ENCODE assay signal across 13 cellular contexts in the genomic region with DNA sequence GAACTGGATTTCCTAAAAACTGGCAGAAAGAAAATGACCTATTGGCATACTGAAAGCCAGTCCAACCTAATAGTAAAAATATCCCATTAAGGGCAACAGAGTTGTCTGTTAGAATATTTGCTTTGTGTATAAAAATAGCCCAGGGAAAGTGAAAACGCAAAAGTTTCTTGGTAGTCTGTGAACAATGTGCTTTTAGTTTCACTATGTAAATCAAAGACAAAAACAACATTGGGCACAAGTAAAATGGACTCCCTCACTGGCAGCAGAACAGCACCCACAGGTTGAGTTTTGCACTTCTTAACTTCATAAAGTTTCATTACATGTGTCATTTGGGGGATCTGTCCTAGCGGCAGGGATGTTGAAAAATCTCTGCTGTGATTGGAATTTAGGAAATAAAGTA. TPM values are rescaled to one million over a fixed set of nuclear protein-coding genes. Genes with fewer than 3 reads are reported as not detected.
DNase-seq lines count a peak whose midpoint lies in the region; ATAC-seq and TF ChIP-seq lines count a peak whose summit lies in the region.
"Had no signal": no experiment of that assay in that cellular context is flagged by ENCODE, and none has a peak within 500 bp of the region (broad histone marks: within the 10 kb centered on the region; RNA-seq: fewer than 3 reads in every experiment).

No MANE protein-coding gene starts in this region.

- TF ChIP-seq POLR2A in gastroesophageal sphincter (IDR thresholded peaks at IDR 0.05), result no peak

- in situ Hi-C loops in GM13976 (cut with MboI; ENCODE audit: low sequenced_read_pairs, unreplicated experiment), result loop anchor here (5.0 kb wide), 1 partner anchor 64 kb away; a partner anchor contains a TSS

- no peaks in the 10 kb centered on the region for H4K20me1 ChIP-seq in Karpas-422 (ENCODE audit: insufficient read depth, low read depth, low read length)

- H3K4me3 ChIP-seq in Karpas-422 (ENCODE audit: low read length) (no peak overlapping the region), Caco-2 (ENCODE audit: low read depth, low read length) (no peak overlapping the region), gastroesophageal sphincter (no peak overlapping the region)

- H3K9me3 ChIP-seq in T-helper 17 cell (ENCODE audit: control insufficient read depth, low read length, poor library complexity, severe bottlenecking) (no peaks in the 10 kb centered on the region), Karpas-422 (ENCODE audit: low read length) (no peaks in the 10 kb centered on the region), Caco-2 (no peaks in the 10 kb centered on the region), gastroesophageal sphincter (no peaks in the 10 kb centered on the region)

- POLR2A ChIA-PET in Caco-2 (lab: Charles Lee), result no interaction called here

- WGBS in gastroesophageal sphincter (ENCODE audit: low coverage in 1 of 2), 2 donors, result 53 to 75% methylated on average over 2 of the region's 2 CpGs

- H2AFZ ChIP-seq in Karpas-422 (ENCODE audit: low read length), result no peak overlapping the region

- no peak for TF ChIP-seq EP300 in gastroesophageal sphincter (IDR thresholded peaks at IDR 0.05)

- TF ChIP-seq CTCF in GM13976 (IDR thresholded peaks at IDR 0.05; ENCODE audit: borderline replicate concordance, control extremely low read depth, extremely low read depth, insufficient read depth, missing control alignments) (no peak), Caco-2 (IDR thresholded peaks at IDR 0.05; ENCODE audit: insufficient read depth in 1 of 2, low read depth in 1 of 2, low read length in 1 of 2, severe bottlenecking in 1 of 2, unreplicated experiment in 1 of 2) (no peak), gastroesophageal sphincter (IDR thresholded peaks at IDR 0.05) (no peak)

- no peak overlapping the region for H3K9ac ChIP-seq in Karpas-422 (ENCODE audit: low read length)

- no peak overlapping the region for H3K4me3 Mint-ChIP-seq in T-helper 17 cell
- H3K4me3 Mint-ChIP-seq in Caco-2 (ENCODE audit: unreplicated experiment), result no peak overlapping the region
- H3K4me3 Mint-ChIP-seq: endodermal cell, T-cell had no signal

- H3K4me1 ChIP-seq in Karpas-422 (ENCODE audit: low read length) (no peaks in the 10 kb centered on the region), Caco-2 (peaks cover 45% of the 10 kb centered on the region), gastroesophageal sphincter (no peaks in the 10 kb centered on the region)

- peak overlapping the region; percentile 8 for H3K27ac Mint-ChIP-seq in T-helper 17 cell
- no peak overlapping the region for H3K27ac Mint-ChIP-seq in Caco-2 (ENCODE audit: unreplicated experiment)
- H3K27ac Mint-ChIP-seq: activated T-helper 2 cell treated with anti-CD3 and anti-CD28 coated beads, Interferon-gamma antibody, Interleukin-2, Interleukin-4, amounts not matched to agents 10 μg/mL and 5 μg/mL and 100 μg/mL, durations not matched to agents 14 hours and 24 hours and 36 hours; endodermal cell; T-cell had no signal

- H3K36me3 ChIP-seq in Karpas-422 (ENCODE audit: insufficient read depth, low read length) (no peaks in the 10 kb centered on the region), Caco-2 (ENCODE audit: control insufficient read depth, insufficient read depth, low read length) (no peaks in the 10 kb centered on the region), gastroesophageal sphincter (no peaks in the 10 kb centered on the region)

- H3K9me3 Mint-ChIP-seq in Caco-2 (ENCODE audit: unreplicated experiment), result no peaks in the 10 kb centered on the region
- H3K9me3 Mint-ChIP-seq: activated T-helper 2 cell treated with anti-CD3 and anti-CD28 coated beads, Interferon-gamma antibody, Interleukin-2, Interleukin-4, amounts not matched to agents 10 μg/mL and 5 μg/mL and 100 μg/mL, durations not matched to agents 14 hours and 24 hours and 36 hours; endodermal cell; T-cell had no signal

- H3K79me2 ChIP-seq in Karpas-422 (ENCODE audit: low read length), result no peaks in the 10 kb centered on the region

- H3K27ac ChIP-seq in Karpas-422 (ENCODE audit: low read length) (no peak overlapping the region), gastroesophageal sphincter (no peak overlapping the region)

- H3K36me3 Mint-ChIP-seq in T-helper 17 cell (ENCODE audit: low read depth) (no peaks in the 10 kb centered on the region), Caco-2 (ENCODE audit: insufficient read depth, unreplicated experiment) (no peaks in the 10 kb centered on the region)
- H3K36me3 Mint-ChIP-seq: T-cell had no signal

- BruUV-seq in Caco-2 (replicated peaks; lab: Mats Ljungman, UMichigan), result no TSS peak

- H3K27me3 ChIP-seq in Karpas-422 (ENCODE audit: low read length) (no peaks in the 10 kb centered on the region), Caco-2 (replicated peaks; ENCODE audit: control insufficient read depth, insufficient read depth, low read length) (no peaks in the 10 kb centered on the region), gastroesophageal sphincter (no peaks in the 10 kb centered on the region)

- H3K4me1 Mint-ChIP-seq in T-helper 17 cell, result peaks cover 8% of the 10 kb centered on the region
- H3K4me1 Mint-ChIP-seq in Caco-2 (ENCODE audit: low read depth, unreplicated experiment), result peaks cover 22% of the 10 kb centered on the region

- ATAC-seq in GM19452 (IDR thresholded peaks at IDR 0.05; ENCODE audit: unreplicated experiment), result peak; percentile 94
- ATAC-seq in HG02981 (IDR thresholded peaks at IDR 0.05; ENCODE audit: unreplicated experiment), result peak; percentile 92
- ATAC-seq in T-helper 17 cell, result no peak
- ATAC-seq in gastroesophageal sphincter, result no peak

- intact Hi-C loops in Caco-2 (cut with micrococcal nuclease; ENCODE audit: unreplicated experiment), result loop anchor here (1.0 kb wide), 2 partner anchors 18 to 26 kb away; a partner anchor contains a TSS

- peak; percentile 30 for DNase-seq in GM13976 (ENCODE audit: low spot score)
- DNase-seq in T-helper 17 cell, result no peak
- no peak for DNase-seq in Karpas-422
- no peak for DNase-seq in NCI-H510A (lab: John Stamatoyannopoulos, UW)
- DNase-seq in Caco-2, result no peak
- DNase-seq: Calu3, endodermal cell, NCI-H2171, T-cell had no signal

- H3K27me3 Mint-ChIP-seq in T-helper 17 cell (peaks cover 32% of the 10 kb centered on the region), Caco-2 (ENCODE audit: insufficient read depth, unreplicated experiment) (no peaks in the 10 kb centered on the region)

- H3K4me2 ChIP-seq in Karpas-422 (ENCODE audit: low read depth, low read length, poor library complexity, severe bottlenecking), result no peak overlapping the region

- H3K9me2 ChIP-seq in Karpas-422 (replicated peaks; ENCODE audit: insufficient read depth, low read length), result no peaks in the 10 kb centered on the region

- CTCF ChIA-PET in Caco-2 (lab: Charles Lee), result no interaction called here

RNA-seq across cellular contexts. Expression of a gene that starts 4.3 kb away (rescaled TPM):
- not detected for total RNA-seq in T-helper 17 cell
- total RNA-seq in Karpas-422 (2014; rRNA removed; shearing (Covaris generic); ENCODE audit: low replicate concordance), result not detected in 2 replicates
- 121 and 146 TPM in 2 replicates for total RNA-seq in Caco-2 (2022)
- not detected for total RNA-seq in gastroesophageal sphincter
- total RNA-seq: activated T-helper 2 cell treated with anti-CD3 and anti-CD28 coated beads, Interferon-gamma antibody, Interleukin-2, Interleukin-4, amounts not matched to agents 10 μg/mL and 5 μg/mL and 100 μg/mL, durations not matched to agents 14 hours and 24 hours and 36 hours had no signal

RNA-seq across cellular contexts. Expression of a gene that starts 26.2 kb away (rescaled TPM):
- total RNA-seq in T-helper 17 cell (not detected), Caco-2 (2022) (61.7 and 71.8 TPM in 2 replicates), gastroesophageal sphincter (under 1 TPM in 1 of 4 donors, not detected in 3; 0.12 TPM)
- not detected in 2 replicates for total RNA-seq in Karpas-422 (2014; rRNA removed; shearing (Covaris generic); ENCODE audit: low replicate concordance)
- total RNA-seq: activated T-helper 2 cell treated with anti-CD3 and anti-CD28 coated beads, Interferon-gamma antibody, Interleukin-2, Interleukin-4, amounts not matched to agents 10 μg/mL and 5 μg/mL and 100 μg/mL, durations not matched to agents 14 hours and 24 hours and 36 hours; Calu3 had no signal

RNA-seq across cellular contexts. Expression of a gene that starts 53.9 kb away (rescaled TPM):
- total RNA-seq in T-helper 17 cell (not detected), Caco-2 (2022) (29.4 and 37.1 TPM in 2 replicates), gastroesophageal sphincter (1 to 10 TPM in 1 of 4 donors, not detected in 3; 1.7 TPM)
- total RNA-seq in Karpas-422 (2014; rRNA removed; shearing (Covaris generic); ENCODE audit: low replicate concordance), result not detected in 2 replicates
- total RNA-seq: activated T-helper 2 cell treated with anti-CD3 and anti-CD28 coated beads, Interferon-gamma antibody, Interleukin-2, Interleukin-4, amounts not matched to agents 10 μg/mL and 5 μg/mL and 100 μg/mL, durations not matched to agents 14 hours and 24 hours and 36 hours had no signal

Comparison
In these comparisons a context has a peak if more than half of its experiments do, and no peak if none do; other contexts are left out.
1. ATAC-seq: peak in GM19452 (single experiment) and HG02981 (single experiment); none in T-helper 17 cell (single experiment) and gastroesophageal sphincter (single experiment).
2. RNA of a gene that starts 4.3 kb away (total RNA-seq): 121 to 146 TPM in Caco-2; not detected in T-helper 17 cell, not detected in Karpas-422 and not detected in gastroesophageal sphincter; every median in the first group is over 100 times any median in the second.
3. RNA of a gene that starts 26.2 kb away (total RNA-seq): 61.7 to 71.8 TPM in Caco-2; not detected in T-helper 17 cell, not detected in Karpas-422 and 0.12 TPM in gastroesophageal sphincter; every median in the first group is over 10 times any median in the second.
4. RNA of a gene that starts 53.9 kb away (total RNA-seq): 29.4 to 37.1 TPM in Caco-2; not detected in T-helper 17 cell, not detected in Karpas-422 and 1.7 TPM in gastroesophageal sphincter; every median in the first group is over 10 times any median in the second.